8 cellular contexts compared by ENCODE assay signal in the genomic region with DNA sequence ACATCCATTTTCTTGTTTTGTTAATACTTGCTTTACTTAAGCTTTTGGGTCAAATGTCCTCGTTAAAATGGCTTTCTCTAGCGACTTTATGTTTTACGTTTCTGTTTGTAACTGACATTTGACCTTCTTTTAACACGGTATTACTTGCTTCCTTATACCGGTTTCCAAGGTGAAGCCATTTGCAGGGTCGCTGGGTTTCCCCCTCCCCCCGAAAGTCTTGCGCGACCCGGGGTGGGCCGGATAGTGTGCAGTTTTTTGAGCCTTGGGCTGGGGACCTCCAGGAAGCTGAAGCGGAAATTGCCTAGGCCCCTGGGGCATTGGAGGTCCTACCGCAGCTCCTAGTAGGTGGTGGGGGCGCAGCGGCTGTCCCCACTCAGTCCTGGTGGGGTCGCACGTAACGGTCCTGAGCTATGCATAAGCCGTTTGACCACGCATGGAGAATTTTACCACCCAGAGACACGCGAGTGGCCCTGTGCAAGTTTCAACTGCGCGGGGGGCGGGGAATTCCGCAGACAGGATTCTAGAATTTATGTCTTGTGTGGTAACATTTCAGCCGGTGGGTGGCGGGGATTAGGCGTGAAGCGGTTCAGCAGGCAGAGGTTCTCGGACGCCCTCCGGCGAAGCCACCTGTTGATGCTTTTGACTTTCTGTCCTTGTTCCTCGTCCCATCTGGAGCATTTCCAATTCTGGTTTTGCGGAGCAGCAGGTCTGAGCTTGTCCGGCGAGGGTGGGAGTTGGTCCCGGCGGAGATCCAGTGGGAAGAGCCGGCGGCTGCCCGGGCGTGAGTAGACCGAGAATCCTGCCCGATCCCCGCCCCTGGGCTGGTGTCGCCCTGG. TPM values are rescaled to one million over a fixed set of nuclear protein-coding genes. Genes with fewer than 3 reads are reported as not detected.
A peak's percentile ranks its signal among the peaks of the same experiment; 100 is the strongest.
DNase-seq lines count a peak whose midpoint lies in the region; ATAC-seq and TF ChIP-seq lines count a peak whose summit lies in the region.

No MANE protein-coding gene starts in this region.

- DNase-seq in GM13977 (ENCODE audit: low spot score) (peak; percentile 74), NCI-H2107 treated with DMSO at 0.1 percent for 48 hours (lab: John Stamatoyannopoulos, UW; ENCODE audit: unreplicated experiment) (peak; percentile 65), cerebellum (ENCODE audit: low spot score) (peak; percentile 72)
- peak; percentile 79 for DNase-seq in activated CD4-positive, CD25-positive, alpha-beta regulatory T cell treated with anti-CD3 and anti-CD28 coated beads, Interleukin-2, amount 50 U/mL, for 72 hours
- peak; percentile 76 to 80 for DNase-seq in stimulated activated CD4-positive, alpha-beta T cell treated with anti-CD3 and anti-CD28 coated beads, Interleukin-2, amount 100 ng/mL, for 48 hours

- H3K27ac ChIP-seq in 22Rv1 (peak overlapping the region; percentile 89; the same call in 1 of the 2 replicates), layer of hippocampus (ENCODE audit: low read depth, low read length) (peak overlapping the region; percentile 98)

- no peaks in the 10 kb centered on the region for H3K27me3 ChIP-seq in layer of hippocampus (ENCODE audit: control insufficient read depth, insufficient read depth, low read length)

- no peak for TF ChIP-seq CTCF in 22Rv1 (IDR thresholded peaks at IDR 0.05)
- TF ChIP-seq CTCF in GM13977 (IDR thresholded peaks at IDR 0.05; ENCODE audit: extremely low read depth, insufficient read depth, missing control alignments), result peak; percentile 45

- ATAC-seq in HG02884 (IDR thresholded peaks at IDR 0.05; ENCODE audit: unreplicated experiment), result peak; percentile 40

- in situ Hi-C loops in GM13977 (cut with MboI; ENCODE audit: low pct_unique_long_range_greater_than_20kb, low sequenced_read_pairs, unreplicated experiment), result no loop called here

RNA-seq across cellular contexts. Expression of gene CFLAR, which starts 2.4 kb away (rescaled TPM):
- total RNA-seq in cerebellum, result 65.3 TPM

RNA-seq across cellular contexts. Expression of gene NDUFB3, which starts 46.5 kb away (rescaled TPM):
- 30.6 TPM for total RNA-seq in cerebellum

RNA-seq across cellular contexts. Expression of gene HYCC2, which starts 46.9 kb away (rescaled TPM):
- 50.4 TPM for total RNA-seq in cerebellum

Comparison
In these comparisons a context has a peak if more than half of its experiments do, and no peak if none do; other contexts are left out.
1. Peak in every context shown above with its lines: DNase-seq, ATAC-seq and H3K27ac ChIP-seq.